ENCODE assay signal across 24 cellular contexts in the genomic region with DNA sequence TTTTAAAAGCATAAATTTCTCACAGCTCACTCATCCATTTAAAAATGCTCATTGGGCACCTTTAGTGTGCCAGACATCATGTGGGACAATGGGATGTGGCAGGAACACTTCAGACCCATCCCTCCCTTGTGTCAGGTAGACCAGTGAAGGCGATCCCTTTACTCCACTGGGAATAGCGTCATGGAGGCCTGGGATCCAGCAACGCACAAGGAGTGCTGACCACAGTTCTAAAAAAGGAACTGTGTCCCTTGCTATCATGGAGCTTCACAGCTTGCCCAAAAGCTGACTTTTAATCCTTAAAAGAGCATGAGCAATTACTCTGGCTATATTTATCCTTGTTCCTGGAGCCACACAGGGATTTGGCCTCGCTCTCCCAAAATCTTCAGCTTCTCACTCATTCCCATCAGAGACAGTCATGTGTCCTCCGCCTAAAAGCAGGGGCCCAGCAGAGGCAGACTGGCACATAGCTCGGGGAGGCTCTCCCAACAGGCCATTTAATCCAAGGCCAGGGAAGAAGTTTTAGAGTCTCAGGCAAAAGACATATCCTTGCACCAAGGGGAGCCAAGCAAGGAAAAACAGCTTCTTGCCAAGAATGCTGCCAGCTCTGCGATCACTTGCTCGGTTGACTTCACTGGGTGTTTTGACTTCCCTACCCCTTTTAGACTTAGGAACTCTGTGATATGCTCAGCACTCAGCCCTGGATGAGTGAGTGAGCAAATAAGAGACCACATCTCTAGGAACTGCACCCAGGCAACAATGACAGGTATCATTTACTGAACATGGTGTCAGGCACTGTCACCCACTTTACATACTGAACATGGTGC. TPM values are rescaled to one million over a fixed set of nuclear protein-coding genes. Genes with fewer than 3 reads are reported as not detected.
DNase-seq lines count a peak whose midpoint lies in the region; ATAC-seq and TF ChIP-seq lines count a peak whose summit lies in the region.
"Had no signal": no experiment of that assay in that cellular context is flagged by ENCODE, and none has a peak within 500 bp of the region (broad histone marks: within the 10 kb centered on the region; RNA-seq: fewer than 3 reads in every experiment).

No MANE protein-coding gene starts in this region.

- no peaks in the 10 kb centered on the region for H3K27me3 ChIP-seq in heart left ventricle
- no peaks in the 10 kb centered on the region for H3K27me3 ChIP-seq in psoas muscle (ENCODE audit: insufficient read depth in 3 of 3, low read length in 2 of 3)
- no peaks in the 10 kb centered on the region for H3K27me3 ChIP-seq in vagina

- H3K9me3 ChIP-seq in heart left ventricle, result no peaks in the 10 kb centered on the region
- H3K9me3 ChIP-seq in psoas muscle, result no peaks in the 10 kb centered on the region
- H3K9me3 ChIP-seq in vagina, result no peaks in the 10 kb centered on the region
- H3K9me3 ChIP-seq: prostate gland had no signal

- peak; percentile 23 for DNase-seq in cerebellar cortex (ENCODE audit: low spot score)
- peak in 4 of 5 donors; percentile 25 to 44 (median 33) for DNase-seq in heart left ventricle
- DNase-seq in psoas muscle, result no peak
- DNase-seq in vagina (ENCODE audit: extremely low spot score in 2 of 2), result no peak
- no peak for DNase-seq in GM19240 (ENCODE audit: insufficient read length, low spot score)
- no peak for DNase-seq in GDM1 (lab: John Stamatoyannopoulos, UW)
- DNase-seq: activated CD8-positive, alpha-beta T cell treated with anti-CD3 and anti-CD28 coated beads for 36 hours; activated effector memory CD4-positive, alpha-beta T cell treated with anti-CD3 and anti-CD28 coated beads, Interleukin-2, amount 50 U/mL, for 16 hours; activated naive CD8-positive, alpha-beta T cell treated with anti-CD3 and anti-CD28 coated beads, Interleukin-2, amount 50 U/mL, for 24 hours; DMS153; endodermal cell; GF-D8; KG1; NCI-H1694; NCI-H2171 treated with DMSO at 0.1 percent for 48 hours; NCI-H524 treated with DMSO at 0.1 percent for 48 hours; NK-92 treated with Interleukin-12 subunit alpha and Interleukin-12 subunit beta, amount 100 ng/mL, for 24 hours; SIG-M5; stimulated activated CD4-positive, alpha-beta T cell treated with anti-CD3 and anti-CD28 coated beads, Interleukin-1b, Interleukin-23, amount 100 ng/mL, for 48 hours had no signal

- 67 to 79% (median 71%) methylated on average over 8 of the region's 8 CpGs for WGBS in heart left ventricle, 4 donors
- WGBS in psoas muscle, 3 donors, result 60 to 83% (median 61%) methylated on average over 8 of the region's 8 CpGs

- H3K36me3 ChIP-seq in heart left ventricle (no peaks in the 10 kb centered on the region), psoas muscle (ENCODE audit: insufficient read depth in 1 of 2, low read depth in 1 of 2) (no peaks in the 10 kb centered on the region), vagina (no peaks in the 10 kb centered on the region)
- H3K36me3 ChIP-seq: prostate gland had no signal

- peak overlapping the region in 11 of 12 donors; percentile 16 to 85 (median 39) for H3K27ac ChIP-seq in heart left ventricle
- peak overlapping the region; percentile 19 for H3K27ac ChIP-seq in psoas muscle
- H3K27ac ChIP-seq in vagina, result peak overlapping the region; percentile 62
- H3K27ac ChIP-seq: prostate gland had no signal

- ATAC-seq in heart left ventricle (peak; percentile 16 to 65 (median 48)), psoas muscle (no peak), GM21737 (IDR thresholded peaks at IDR 0.05; ENCODE audit: unreplicated experiment) (no peak)
- ATAC-seq: activated CD4-positive, CD25-positive, alpha-beta regulatory T cell treated with anti-CD3 and anti-CD28 coated beads, Interleukin-2, amount 50 U/mL, for 24 hours; activated CD8-positive, alpha-beta T cell treated with anti-CD3 and anti-CD28 coated beads for 36 hours; activated naive CD8-positive, alpha-beta T cell treated with anti-CD3 and anti-CD28 coated beads, Interleukin-2, amount 50 U/mL, for 24 hours had no signal

- intact Hi-C loops in heart left ventricle (cut with DNase I) (loop anchor here in 1 of 10 donors (5.0 kb wide), 1 partner anchor 40 kb away; no protein-coding TSS in a partner anchor), psoas muscle (cut with DNase I) (no loop called here), vagina (cut with DNase I) (no loop called here)

- H3K4me1 ChIP-seq in heart left ventricle (peaks cover 0 to 35% (median 6%) of the 10 kb centered on the region in 12 donors), psoas muscle (no peaks in the 10 kb centered on the region), vagina (peaks cover 8% of the 10 kb centered on the region)
- H3K4me1 ChIP-seq: prostate gland had no signal

- H3K4me3 ChIP-seq in heart left ventricle, result no peak overlapping the region
- no peak overlapping the region for H3K4me3 ChIP-seq in psoas muscle
- no peak overlapping the region for H3K4me3 ChIP-seq in vagina
- H3K4me3 ChIP-seq: lung, prostate gland, skin epidermis had no signal

- TF ChIP-seq POLR2A in heart left ventricle (IDR thresholded peaks at IDR 0.05) (no peak), vagina (IDR thresholded peaks at IDR 0.05) (no peak)

- no peak for TF ChIP-seq CTCF in heart left ventricle (IDR thresholded peaks at IDR 0.05)
- no peak for TF ChIP-seq CTCF in psoas muscle (IDR thresholded peaks at IDR 0.05)
- TF ChIP-seq CTCF in vagina (IDR thresholded peaks at IDR 0.05), result no peak

RNA-seq across cellular contexts. Expression of gene IRAG1, which starts 3.5 kb away (rescaled TPM):
- total RNA-seq in heart left ventricle (10 to 100 TPM in 1 of 9 donors, 1 to 10 TPM in 8; 3.7 to 10.6 (median 6.2) TPM), psoas muscle (1 to 10 TPM; 3.9 to 9.4 (median 4.4) TPM), vagina (18.2 TPM)
- polyA plus RNA-seq in heart left ventricle (1 to 10 TPM; 3.0 to 3.4 TPM), psoas muscle (1 to 10 TPM; 1.4 to 2.4 (median 1.8) TPM)
- total RNA-seq: activated CD8-positive, alpha-beta T cell treated with anti-CD3 and anti-CD28 coated beads for 36 hours had no signal

RNA-seq across cellular contexts. Expression of gene CTR9, which starts 54.0 kb away (rescaled TPM):
- 10 to 100 TPM; 14.7 to 28.4 (median 20.8) TPM for total RNA-seq in heart left ventricle
- polyA plus RNA-seq in heart left ventricle, result 10 to 100 TPM in 1 of 2 donors, 1 to 10 TPM in 1; 9.4 to 18.3 TPM
- total RNA-seq in psoas muscle, result 10 to 100 TPM; 20.9 to 31.0 (median 26.1) TPM
- polyA plus RNA-seq in psoas muscle, result 10 to 100 TPM; 16.4 to 41.6 (median 17.7) TPM
- 20.6 TPM for total RNA-seq in vagina

Comparison
In these comparisons a context has a peak if more than half of its experiments do, and no peak if none do; other contexts are left out.
1. DNase-seq: peak in cerebellar cortex (single experiment) and heart left ventricle (4 of 5); none in psoas muscle (0 of 2), vagina (0 of 2), GM19240 (single experiment) and GDM1 (single experiment).
2. ATAC-seq: peak in heart left ventricle (4 of 4); none in psoas muscle (0 of 4) and GM21737 (single experiment).
3. Peak in every context shown above with its lines, with median percentiles within 50 percentile points of each other: H3K27ac ChIP-seq.